ENCODE assay signal across 7 cellular contexts in genomic region chr16:50841081-50841886, GRCh38.
DNase-seq lines count a peak whose midpoint lies in the region; ATAC-seq and TF ChIP-seq lines count a peak whose summit lies in the region.

No MANE protein-coding gene starts in this region.

- WGBS in mesendoderm (ENCODE audit: extremely low coverage, insufficient coverage, low lambda C conversion rate), result no CpG with 5 or more reads among the region's 44 CpGs
- WGBS in stomach, 5 donors, result 11 to 16% (median 15%) methylated on average over 34 to 44 of the region's 44 CpGs

- no peak overlapping the region for H3K23ac ChIP-seq in mesendoderm (ENCODE audit: low read length)

- intact Hi-C loops in stomach (cut with DNase I; ENCODE audit: low total_unique reads), result no loop called here

- H3K56ac ChIP-seq in mesendoderm (ENCODE audit: low read length), result no peak overlapping the region

- no peaks in the 10 kb centered on the region for H3K9me3 Mint-ChIP-seq in T-cell
- no peaks in the 10 kb centered on the region for H3K9me3 Mint-ChIP-seq in activated naive CD8-positive, alpha-beta T cell treated with anti-CD3 and anti-CD28 coated beads, Interleukin-2, amount 10 ng/mL, durations not matched to agents 7 days and 5 days

- H3K79me1 ChIP-seq in mesendoderm (ENCODE audit: low read length), result no peaks in the 10 kb centered on the region

- H3K36me3 ChIP-seq in mesendoderm (ENCODE audit: control insufficient read depth, insufficient read depth, low read length) (no peaks in the 10 kb centered on the region), stomach (no peaks in the 10 kb centered on the region)

- H2BK15ac ChIP-seq in mesendoderm (replicated peaks; ENCODE audit: low read depth), result no peak overlapping the region

- no peak for TF ChIP-seq POLR2A in stomach (IDR thresholded peaks at IDR 0.05)

- POLR2A ChIA-PET in T-cell (lab: Charles Lee), result no interaction called here
- POLR2A ChIA-PET in activated naive CD8-positive, alpha-beta T cell treated with anti-CD3 and anti-CD28 coated beads, Interleukin-2, amount 10 ng/mL, durations not matched to agents 7 days and 5 days (lab: Charles Lee), result no interaction called here

- CTCF ChIA-PET in T-cell (lab: Charles Lee), result interaction anchor here in 1 of 2 donors (1.2 to 1.4 kb wide), 2 partner anchors 16 to 35 kb away, joined by 3 read pairs; no protein-coding TSS in a partner anchor

- ATAC-seq in T-cell (replicated peaks in 1 of 4) (peak; percentile 82 to 94 (median 88)), GM21723 (IDR thresholded peaks at IDR 0.05; ENCODE audit: unreplicated experiment) (no peak), GM19467 (IDR thresholded peaks at IDR 0.05; ENCODE audit: unreplicated experiment) (no peak), GM19455 (IDR thresholded peaks at IDR 0.05; ENCODE audit: unreplicated experiment) (no peak)
- peak; percentile 75 for ATAC-seq in activated naive CD8-positive, alpha-beta T cell treated with anti-CD3 and anti-CD28 coated beads, Interleukin-2, amount 10 ng/mL, durations not matched to agents 7 days and 5 days (ENCODE audit: low read depth)

- peak overlapping the region; percentile 11 for H3K9ac ChIP-seq in mesendoderm (ENCODE audit: low read length)

- peak overlapping the region; percentile 12 for H3K4me2 ChIP-seq in mesendoderm (ENCODE audit: low read length)

- H3K4me1 ChIP-seq in mesendoderm (ENCODE audit: control insufficient read depth, low read depth, low read length) (peaks cover 2% of the 10 kb centered on the region), stomach (peaks cover 0 to 11% (median 8%) of the 10 kb centered on the region in 4 donors)

- no peak overlapping the region for H3K4ac ChIP-seq in mesendoderm (ENCODE audit: low read depth, low read length)

- peaks cover 0 to 9% of the 10 kb centered on the region in 2 donors for H3K27me3 Mint-ChIP-seq in T-cell
- H3K27me3 Mint-ChIP-seq in activated naive CD8-positive, alpha-beta T cell treated with anti-CD3 and anti-CD28 coated beads, Interleukin-2, amount 10 ng/mL, durations not matched to agents 7 days and 5 days, result peaks cover 27% of the 10 kb centered on the region

- no peaks in the 10 kb centered on the region for H3K9me3 ChIP-seq in stomach

- H3K4me1 Mint-ChIP-seq in T-cell, result peaks cover 17 to 27% (median 19%) of the 10 kb centered on the region in 3 donors
- peaks cover 7% of the 10 kb centered on the region for H3K4me1 Mint-ChIP-seq in activated naive CD8-positive, alpha-beta T cell treated with anti-CD3 and anti-CD28 coated beads, Interleukin-2, amount 10 ng/mL, durations not matched to agents 7 days and 5 days

- no peaks in the 10 kb centered on the region for H3K79me2 ChIP-seq in mesendoderm (ENCODE audit: control insufficient read depth, insufficient read depth, low read length)

- no peak for TF ChIP-seq EP300 in stomach (IDR thresholded peaks at IDR 0.05)

- TF ChIP-seq CTCF in stomach (IDR thresholded peaks at IDR 0.05), result no peak

- H4K5ac ChIP-seq in mesendoderm (ENCODE audit: low read length), result no peak overlapping the region

- no peaks in the 10 kb centered on the region for H3K36me3 Mint-ChIP-seq in T-cell
- H3K36me3 Mint-ChIP-seq in activated naive CD8-positive, alpha-beta T cell treated with anti-CD3 and anti-CD28 coated beads, Interleukin-2, amount 10 ng/mL, durations not matched to agents 7 days and 5 days, result no peaks in the 10 kb centered on the region

- no peak overlapping the region for H4K8ac ChIP-seq in mesendoderm (ENCODE audit: low read depth, low read length)

- H2BK120ac ChIP-seq in mesendoderm (ENCODE audit: low read depth, low read length), result no peak overlapping the region

- no peak overlapping the region for H2AK5ac ChIP-seq in mesendoderm (ENCODE audit: low read length)

- no peak overlapping the region for H3K27ac Mint-ChIP-seq in T-cell
- H3K27ac Mint-ChIP-seq in activated naive CD8-positive, alpha-beta T cell treated with anti-CD3 and anti-CD28 coated beads, Interleukin-2, amount 10 ng/mL, durations not matched to agents 7 days and 5 days, result no peak overlapping the region

- H3K4me3 Mint-ChIP-seq in T-cell, result peak overlapping the region; percentile 76 to 83 (median 80)
- peak overlapping the region; percentile 63 for H3K4me3 Mint-ChIP-seq in activated naive CD8-positive, alpha-beta T cell treated with anti-CD3 and anti-CD28 coated beads, Interleukin-2, amount 10 ng/mL, durations not matched to agents 7 days and 5 days

- no peak overlapping the region for H3K18ac ChIP-seq in mesendoderm (ENCODE audit: low read length)

- H3K4me3 ChIP-seq in mesendoderm (ENCODE audit: low read length) (no peak overlapping the region), stomach (peak overlapping the region; percentile 25 to 41 (median 34))

- H3K27me3 ChIP-seq in mesendoderm (ENCODE audit: insufficient read depth, low read length, poor library complexity) (no peaks in the 10 kb centered on the region), stomach (peaks cover 7 to 31% (median 20%) of the 10 kb centered on the region in 3 donors)

- H2BK5ac ChIP-seq in mesendoderm (ENCODE audit: low read length), result no peak overlapping the region

- DNase-seq in T-cell, result peak in 32 of 34 experiments; percentile 3 to 61 (median 30)
- DNase-seq in activated naive CD8-positive, alpha-beta T cell treated with anti-CD3 and anti-CD28 coated beads, Interleukin-2, amount 10 ng/mL, durations not matched to agents 7 days and 5 days, result peak; percentile 41
- peak; percentile 67 for DNase-seq in mesendoderm
- DNase-seq in stomach, result no peak

- no peak overlapping the region for H3K27ac ChIP-seq in mesendoderm (ENCODE audit: low read depth, low read length)
- no peak overlapping the region for H3K27ac ChIP-seq in stomach

Comparison
In these comparisons a context has a peak if more than half of its experiments do, and no peak if none do; other contexts are left out.
1. ATAC-seq: peak in T-cell (4 of 4) and activated naive CD8-positive, alpha-beta T cell treated with anti-CD3 and anti-CD28 coated beads, Interleukin-2, amount 10 ng/mL, durations not matched to agents 7 days and 5 days (single experiment); none in GM21723 (single experiment), GM19467 (single experiment) and GM19455 (single experiment).